ENCODE assay signal across 23 cellular contexts in genomic region chr6:152221806-152222628, GRCh38.
DNase-seq lines count a peak whose midpoint lies in the region; ATAC-seq, FAIRE-seq and TF ChIP-seq lines count a peak whose summit lies in the region.
"Had no signal": no experiment of that assay in that cellular context is flagged by ENCODE, and none has a peak within 500 bp of the region (broad histone marks: within the 10 kb centered on the region; RNA-seq: fewer than 3 reads in every experiment).

No MANE protein-coding gene starts in this region.

- H3K79me2 ChIP-seq in H9 (ENCODE audit: insufficient read depth, low read length) (no peaks in the 10 kb centered on the region), GM12878 (ENCODE audit: control insufficient read depth, insufficient read depth, low read length) (no peaks in the 10 kb centered on the region)

- CTCF ChIA-PET in activated CD8-positive, alpha-beta T cell treated with anti-CD3 and anti-CD28 coated beads for 36 hours (lab: Charles Lee): interaction anchor here (1.2 to 1.8 kb wide), 2 partner anchors 12 to 16 kb away, joined by 4 to 5 read pairs; no protein-coding TSS in a partner anchor
- CTCF ChIA-PET in activated CD8-positive, alpha-beta T cell treated with anti-CD3 and anti-CD28 coated beads, Interleukin-2, amount 10 ng/mL, durations not matched to agents 7 days and 5 days (lab: Charles Lee): no interaction called here
- CTCF ChIA-PET in GM12878 (lab: Yijun Ruan, JAX): interaction anchor here (1.5 kb wide), 1 partner anchor 457 kb away, joined by 5 read pairs; no protein-coding TSS in a partner anchor

- no peak overlapping the region for H2AK5ac ChIP-seq in H9 (ENCODE audit: insufficient read length, low read length)

- H3K4me3 Mint-ChIP-seq in activated CD8-positive, alpha-beta T cell treated with anti-CD3 and anti-CD28 coated beads for 36 hours: no peak overlapping the region
- H3K4me3 Mint-ChIP-seq in activated CD8-positive, alpha-beta T cell treated with anti-CD3 and anti-CD28 coated beads, Interleukin-2, amount 10 ng/mL, durations not matched to agents 7 days and 5 days: no peak overlapping the region
- H3K4me3 Mint-ChIP-seq in H9: no peak overlapping the region
- H3K4me3 Mint-ChIP-seq: activated naive CD4-positive, alpha-beta T cell treated with anti-CD3 and anti-CD28 coated beads, Interleukin-2, amount 10 ng/mL, durations not matched to agents 7 days and 5 days; neural crest cell had no signal

- H2AFZ ChIP-seq in H9 (ENCODE audit: low read length) (no peak overlapping the region), GM12878 (ENCODE audit: control insufficient read depth, low read depth, low read length) (no peak overlapping the region)

- no peak overlapping the region for H3K23ac ChIP-seq in H9 (ENCODE audit: insufficient read length, low read depth, low read length)

- no CpG with 5 or more reads among the region's 4 CpGs for WGBS in H9 (ENCODE audit: extremely low coverage, insufficient read length, low lambda C conversion rate)
- whole genome bisulfite sequencing in GM12878 (ENCODE audit: insufficient coverage, insufficient replicate concordance, low lambda C conversion rate, missing lambda C conversion rate): 88% methylated on average over 4 of the region's 4 CpGs
- 94 to 98% (median 97%) methylated on average over 4 of the region's 4 CpGs for WGBS in ovary, 3 donors

- no peak overlapping the region for H2BK5ac ChIP-seq in H9 (ENCODE audit: insufficient read length, low read length)

- peaks cover 6% of the 10 kb centered on the region for H3K4me1 Mint-ChIP-seq in activated CD8-positive, alpha-beta T cell treated with anti-CD3 and anti-CD28 coated beads for 36 hours (ENCODE audit: low read depth)
- no peaks in the 10 kb centered on the region for H3K4me1 Mint-ChIP-seq in activated CD8-positive, alpha-beta T cell treated with anti-CD3 and anti-CD28 coated beads, Interleukin-2, amount 10 ng/mL, durations not matched to agents 7 days and 5 days (ENCODE audit: low read depth)
- H3K4me1 Mint-ChIP-seq in H9: peaks cover 0 to 5% of the 10 kb centered on the region in 2 experiments; a peak in 2 of 4 replicates
- H3K4me1 Mint-ChIP-seq: activated naive CD4-positive, alpha-beta T cell treated with anti-CD3 and anti-CD28 coated beads, Interleukin-2, amount 10 ng/mL, durations not matched to agents 7 days and 5 days had no signal

- intact Hi-C loops in activated CD8-positive, alpha-beta T cell treated with anti-CD3 and anti-CD28 coated beads for 36 hours (cut with micrococcal nuclease): no loop called here
- intact Hi-C loops in GM12878 (cut with micrococcal nuclease; ENCODE audit: unreplicated experiment) (no loop called here), ovary (cut with DNase I) (no loop called here)

- H3K14ac ChIP-seq in H9 (ENCODE audit: insufficient read depth, low read length): no peak overlapping the region

- no peak overlapping the region for H3T11ph ChIP-seq in H9 (ENCODE audit: low read length)

- no peak overlapping the region for H4K8ac ChIP-seq in H9 (replicated peaks; ENCODE audit: insufficient read length, low read depth, low read length)

- H3K4me1 ChIP-seq in H9 (ENCODE audit: insufficient read depth, low read length): no peaks in the 10 kb centered on the region; the same call in 1 of the 2 replicates
- no peaks in the 10 kb centered on the region for H3K4me1 ChIP-seq in GM12878 (ENCODE audit: control insufficient read depth, insufficient read depth, low read length)
- H3K4me1 ChIP-seq in muscle layer of duodenum (ENCODE audit: control insufficient read depth in 1 of 2, insufficient read depth in 2 of 2, low read length in 2 of 2): peaks cover 0 to 18% of the 10 kb centered on the region in 2 donors
- no peaks in the 10 kb centered on the region for H3K4me1 ChIP-seq in ovary (ENCODE audit: insufficient read depth)
- H3K4me1 ChIP-seq: body of pancreas had no signal

- SMC1A ChIA-PET in GM12878 (lab: Charles Lee; ENCODE audit: uncharacterized antibody, unreplicated experiment): interaction anchor here (0.6 to 2.0 kb wide), 2 partner anchors 24 to 37 kb away, joined by 3 to 4 read pairs; no protein-coding TSS in a partner anchor

- no peaks in the 10 kb centered on the region for H3K23me2 ChIP-seq in H9 (ENCODE audit: insufficient read length, low read depth, low read length, poor library complexity, severe bottlenecking)

- peaks cover 56% of the 10 kb centered on the region for H3K36me3 Mint-ChIP-seq in activated CD8-positive, alpha-beta T cell treated with anti-CD3 and anti-CD28 coated beads for 36 hours (ENCODE audit: low read depth)
- peaks cover 67% of the 10 kb centered on the region for H3K36me3 Mint-ChIP-seq in activated CD8-positive, alpha-beta T cell treated with anti-CD3 and anti-CD28 coated beads, Interleukin-2, amount 10 ng/mL, durations not matched to agents 7 days and 5 days (ENCODE audit: low read depth)
- peaks cover 7 to 24% (median 14%) of the 10 kb centered on the region in 3 experiments for H3K36me3 Mint-ChIP-seq in H9 (ENCODE audit: insufficient read depth in 1 of 3, low read depth in 3 of 3)

- no peak overlapping the region for H3K56ac ChIP-seq in H9 (ENCODE audit: insufficient read length, low read depth, low read length)

- in situ Hi-C loops in GM12878 (cut with MboI): no loop called here
- in situ Hi-C loops in G401 (cut with HindIII; ENCODE audit: low sequenced_read_pairs): no loop called here

- no peak overlapping the region for H2BK12ac ChIP-seq in H9 (ENCODE audit: insufficient read length, low read depth, low read length)

- no peak overlapping the region for H3K27ac ChIP-seq in H9 (ENCODE audit: insufficient read length, low read depth, low read length)
- H3K27ac ChIP-seq in GM12878 (ENCODE audit: control insufficient read depth, insufficient read depth): no peak overlapping the region
- no peak overlapping the region for H3K27ac ChIP-seq in muscle layer of duodenum (ENCODE audit: low read length)
- no peak overlapping the region for H3K27ac ChIP-seq in ovary
- H3K27ac ChIP-seq: body of pancreas, gastrocnemius medialis, KMS-11 had no signal

- no peak overlapping the region for H2BK20ac ChIP-seq in H9 (ENCODE audit: low read depth, low read length, poor library complexity, severe bottlenecking)

- no peaks in the 10 kb centered on the region for H3K27me3 Mint-ChIP-seq in activated CD8-positive, alpha-beta T cell treated with anti-CD3 and anti-CD28 coated beads for 36 hours
- H3K27me3 Mint-ChIP-seq in activated CD8-positive, alpha-beta T cell treated with anti-CD3 and anti-CD28 coated beads, Interleukin-2, amount 10 ng/mL, durations not matched to agents 7 days and 5 days (ENCODE audit: low read depth): no peaks in the 10 kb centered on the region
- no peaks in the 10 kb centered on the region for H3K27me3 Mint-ChIP-seq in H9 (ENCODE audit: low read depth)
- H3K27me3 Mint-ChIP-seq: activated naive CD4-positive, alpha-beta T cell treated with anti-CD3 and anti-CD28 coated beads, Interleukin-2, amount 10 ng/mL, durations not matched to agents 7 days and 5 days had no signal

- no peak overlapping the region for H2BK15ac ChIP-seq in H9 (ENCODE audit: low read depth, low read length)

- no peak overlapping the region for H4K5ac ChIP-seq in H9 (ENCODE audit: insufficient read length, low read depth, low read length)

- peaks cover 5% of the 10 kb centered on the region for H3K9me3 ChIP-seq in H9 (ENCODE audit: control insufficient read depth, low read depth, low read length)
- H3K9me3 ChIP-seq in GM12878 (replicated peaks; ENCODE audit: control insufficient read depth, insufficient read depth, low read length): peaks cover 9% of the 10 kb centered on the region; the same call in 2 of the 3 replicates
- H3K9me3 ChIP-seq in muscle layer of duodenum (ENCODE audit: control insufficient read depth in 1 of 2, low read length in 2 of 2): peaks cover 4 to 12% of the 10 kb centered on the region in 2 donors
- peaks cover 0 to 4% of the 10 kb centered on the region in 2 donors for H3K9me3 ChIP-seq in ovary
- H3K9me3 ChIP-seq: gastrocnemius medialis had no signal

- peak overlapping the region; percentile 66 for H3K27ac Mint-ChIP-seq in activated CD8-positive, alpha-beta T cell treated with anti-CD3 and anti-CD28 coated beads for 36 hours
- H3K27ac Mint-ChIP-seq in activated CD8-positive, alpha-beta T cell treated with anti-CD3 and anti-CD28 coated beads, Interleukin-2, amount 10 ng/mL, durations not matched to agents 7 days and 5 days: no peak overlapping the region
- peak overlapping the region in 1 of 3 experiments; percentile 44; a peak in 2 of 7 replicates for H3K27ac Mint-ChIP-seq in H9
- H3K27ac Mint-ChIP-seq: activated naive CD4-positive, alpha-beta T cell treated with anti-CD3 and anti-CD28 coated beads, Interleukin-2, amount 10 ng/mL, durations not matched to agents 7 days and 5 days had no signal

- no peak overlapping the region for H3K4ac ChIP-seq in H9 (ENCODE audit: low read depth, low read length)

- H3K18ac ChIP-seq in H9 (ENCODE audit: insufficient read length, low read depth, low read length): no peak overlapping the region

- H3K4me3 ChIP-seq in GM12878: no peak overlapping the region
- peak overlapping the region; percentile 16 to 21 for H3K4me3 ChIP-seq in muscle layer of duodenum (ENCODE audit: low read depth in 1 of 2, low read length in 2 of 2)
- H3K4me3 ChIP-seq in ovary: no peak overlapping the region
- H3K4me3 ChIP-seq: body of pancreas, gastrocnemius medialis had no signal

- POLR2A ChIA-PET in activated CD8-positive, alpha-beta T cell treated with anti-CD3 and anti-CD28 coated beads for 36 hours (lab: Charles Lee): no interaction called here
- POLR2A ChIA-PET in activated CD8-positive, alpha-beta T cell treated with anti-CD3 and anti-CD28 coated beads, Interleukin-2, amount 10 ng/mL, durations not matched to agents 7 days and 5 days (lab: Charles Lee): no interaction called here
- POLR2A ChIA-PET in GM12878 (lab: Charles Lee): interaction anchor here (1.0 kb wide), 1 partner anchor 11 kb away, joined by 3 read pairs; no protein-coding TSS in a partner anchor

- no peaks in the 10 kb centered on the region for H3K27me3 ChIP-seq in H9 (ENCODE audit: insufficient read depth, low read length)
- H3K27me3 ChIP-seq in GM12878 (replicated peaks in 1 of 2; ENCODE audit: control insufficient read depth in 2 of 2, insufficient read depth in 2 of 2, low read length in 1 of 2): no peaks in the 10 kb centered on the region
- no peaks in the 10 kb centered on the region for H3K27me3 ChIP-seq in muscle layer of duodenum (ENCODE audit: low read depth, low read length)
- no peaks in the 10 kb centered on the region for H3K27me3 ChIP-seq in ovary
- H3K27me3 ChIP-seq: body of pancreas, gastrocnemius medialis had no signal

- no peak for TF ChIP-seq RAD21 in GM12878 (IDR thresholded peaks at IDR 0.05; ENCODE audit: insufficient read depth, low read depth, low read length)

- H3K9me3 Mint-ChIP-seq in activated CD8-positive, alpha-beta T cell treated with anti-CD3 and anti-CD28 coated beads for 36 hours: peaks cover 10% of the 10 kb centered on the region
- H3K9me3 Mint-ChIP-seq in activated CD8-positive, alpha-beta T cell treated with anti-CD3 and anti-CD28 coated beads, Interleukin-2, amount 10 ng/mL, durations not matched to agents 7 days and 5 days (ENCODE audit: insufficient read depth): peaks cover 14% of the 10 kb centered on the region
- peaks cover 11 to 12% of the 10 kb centered on the region in 2 experiments; a peak in 4 of 5 replicates for H3K9me3 Mint-ChIP-seq in H9

- no peak overlapping the region for H4K91ac ChIP-seq in H9 (ENCODE audit: insufficient read length, low read depth, low read length)

- H3K36me3 ChIP-seq in GM12878 (ENCODE audit: control insufficient read depth in 2 of 2, insufficient read depth in 2 of 2, low read length in 1 of 2) (peaks cover 4 to 13% of the 10 kb centered on the region in 2 experiments), muscle layer of duodenum (ENCODE audit: control insufficient read depth in 1 of 2, insufficient read depth in 2 of 2, low read length in 2 of 2) (peaks cover 69% of the 10 kb centered on the region in 2 donors), ovary (no peaks in the 10 kb centered on the region)

- BruUV-seq in GM12878 (replicated peaks; lab: Mats Ljungman, UMichigan): no TSS peak

- RAD21 ChIA-PET in GM12878 (lab: Charles Lee; ENCODE audit: unreplicated experiment): no interaction called here

- TF ChIP-seq CTCF in activated CD8-positive, alpha-beta T cell treated with anti-CD3 and anti-CD28 coated beads for 36 hours (IDR thresholded peaks at IDR 0.05): no peak
- TF ChIP-seq CTCF in H9 (conservative IDR thresholded peaks at IDR 0.05) (no peak), GM12878 (IDR thresholded peaks at IDR 0.05 in 2 of 3, conservative IDR thresholded peaks at IDR 0.05 in 1 of 3; ENCODE audit: control insufficient read depth in 2 of 3, extremely low read depth in 1 of 3, insufficient read depth in 1 of 3, low read depth in 3 of 3, low read length in 3 of 3) (no peak), ovary (IDR thresholded peaks at IDR 0.05) (no peak)

- no peak overlapping the region for H3K4me2 ChIP-seq in H9 (ENCODE audit: insufficient read depth, insufficient read length, low read length)
- no peak overlapping the region for H3K4me2 ChIP-seq in GM12878 (ENCODE audit: control insufficient read depth, insufficient read depth)
- H3K4me2 ChIP-seq: KMS-11 had no signal

- H2BK120ac ChIP-seq in H9 (ENCODE audit: low read depth, low read length, poor library complexity, severe bottlenecking): no peak overlapping the region

- TF ChIP-seq POLR2A in GM12878 (IDR thresholded peaks at IDR 0.05; ENCODE audit: low read depth, low read length) (no peak), ovary (IDR thresholded peaks at IDR 0.05) (no peak)

- TF ChIP-seq EP300 in GM12878 (IDR thresholded peaks at IDR 0.05; ENCODE audit: borderline replicate concordance in 1 of 2, control insufficient read depth in 1 of 2, low read depth in 2 of 2, low read length in 2 of 2) (no peak), ovary (IDR thresholded peaks at IDR 0.05) (no peak)

- H3K9ac ChIP-seq in H9 (ENCODE audit: extremely low read depth, insufficient read length, low read length) (no peak overlapping the region), GM12878 (ENCODE audit: control insufficient read depth, insufficient read depth, low read length) (no peak overlapping the region)
- H3K9ac ChIP-seq: KMS-11 had no signal

- H3K79me1 ChIP-seq in H9 (ENCODE audit: insufficient read depth, low read depth, low read length, poor library complexity, severe bottlenecking): no peaks in the 10 kb centered on the region

- no peak for DNase-seq in activated CD8-positive, alpha-beta T cell treated with anti-CD3 and anti-CD28 coated beads for 36 hours
- no peak for DNase-seq in activated CD8-positive, alpha-beta T cell treated with anti-CD3 and anti-CD28 coated beads, Interleukin-2, amount 10 ng/mL, durations not matched to agents 7 days and 5 days
- peak; percentile 71 for DNase-seq in H9
- DNase-seq in GM12878 (ENCODE audit: low read depth, low spot score): no peak
- DNase-seq in G401 (ENCODE audit: low spot score): no peak
- no peak for DNase-seq in NCI-H1105 treated with DMSO at 0.1 percent for 48 hours (lab: John Stamatoyannopoulos, UW)
- DNase-seq in ovary: no peak
- DNase-seq: activated CD4-positive, alpha-beta T cell treated with anti-CD3 and anti-CD28 coated beads for 48 hours; activated naive CD4-positive, alpha-beta T cell treated with anti-CD3 and anti-CD28 coated beads, Interleukin-2, amount 10 ng/mL, durations not matched to agents 7 days and 5 days; body of pancreas; C1 segment of cervical spinal cord; dermis blood vessel endothelial cell; DMS79; gastrocnemius medialis; left colon; NCI-H1048; NCI-H2081 treated with DMSO at 0.1 percent for 48 hours; NCI-H524 treated with DMSO at 0.1 percent for 48 hours; stimulated activated CD4-positive, alpha-beta T cell treated with anti-CD3 and anti-CD28 coated beads, Interleukin-12 subunit alpha, Interleukin-12 subunit beta, amount 100 ng/mL, for 4 hours; stimulated activated CD8-positive, alpha-beta memory T cell treated with anti-CD3 and anti-CD28 coated beads, Interleukin-4, amount 100 ng/mL, for 48 hours had no signal

- ATAC-seq in activated CD8-positive, alpha-beta T cell treated with anti-CD3 and anti-CD28 coated beads for 36 hours: no peak
- ATAC-seq in activated CD8-positive, alpha-beta T cell treated with anti-CD3 and anti-CD28 coated beads, Interleukin-2, amount 10 ng/mL, durations not matched to agents 7 days and 5 days: no peak
- no peak for ATAC-seq in GM12878
- ATAC-seq: body of pancreas, gastrocnemius medialis, left colon had no signal

- H4K20me1 ChIP-seq in H9 (ENCODE audit: control insufficient read depth, insufficient read depth, insufficient read length) (no peaks in the 10 kb centered on the region), GM12878 (ENCODE audit: control insufficient read depth, insufficient read depth) (no peaks in the 10 kb centered on the region)

- FAIRE-seq in GM12878 (lab: Jason Lieb, UNC): no peak

Comparison
In these comparisons a context has a peak if more than half of its experiments do, and no peak if none do; other contexts are left out.
1. H3K4me3 ChIP-seq: peak in muscle layer of duodenum (2 of 2); none in GM12878 (single experiment) and ovary (single experiment).